In the genomic region with DNA sequence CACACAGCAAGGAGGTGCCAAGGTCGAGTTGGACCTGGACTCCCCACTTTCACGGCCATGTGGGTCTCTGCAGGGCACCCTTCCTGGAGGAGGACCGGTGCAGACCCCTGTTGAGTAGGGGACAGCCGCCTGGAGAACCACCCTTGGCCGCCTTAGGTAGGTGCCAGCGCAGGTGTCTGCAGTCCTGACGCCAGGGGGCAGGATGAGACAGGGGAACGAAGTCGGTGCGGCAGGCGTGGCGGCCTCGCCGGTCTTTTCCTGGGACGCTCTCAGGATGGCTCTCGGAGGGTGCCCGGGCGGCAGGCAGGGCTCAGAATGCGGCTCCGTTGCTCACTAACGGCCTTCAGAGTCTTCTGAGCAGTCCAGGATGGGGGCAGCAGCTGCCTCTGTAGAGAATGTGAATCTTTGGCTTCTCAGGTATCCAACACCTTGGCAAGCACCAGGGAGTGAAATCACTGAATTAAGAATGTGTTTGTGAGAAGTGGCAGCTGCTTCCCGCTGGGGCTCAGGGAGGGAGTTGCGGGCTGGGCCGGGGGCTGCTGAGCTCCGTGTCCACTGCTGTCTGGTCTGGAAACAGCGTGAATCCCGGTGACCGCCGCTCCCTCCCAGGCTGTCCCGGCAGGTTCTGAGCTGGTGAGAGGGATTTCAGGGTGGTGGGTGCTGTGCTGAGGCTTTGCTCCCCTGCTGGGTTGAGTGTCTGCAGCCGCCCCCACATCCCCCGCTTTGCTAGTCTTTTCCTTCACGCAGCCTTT, we compare ENCODE assay signal across 8 cellular contexts. TPM values are rescaled to one million over a fixed set of nuclear protein-coding genes. Genes with fewer than 3 reads are reported as not detected.
DNase-seq lines count a peak whose midpoint lies in the region; ATAC-seq lines count a peak whose summit lies in the region.

No MANE protein-coding gene starts in this region.

- H2BK12ac ChIP-seq in neuronal stem cell (ENCODE audit: low read length), result peak overlapping the region; percentile 69

- peak overlapping the region; percentile 91 for H2BK15ac ChIP-seq in neuronal stem cell (ENCODE audit: low read length)

- H2AFZ ChIP-seq in neuronal stem cell (ENCODE audit: low read length), result peak overlapping the region; percentile 42

- H4K91ac ChIP-seq in neuronal stem cell (ENCODE audit: low read depth, low read length, poor library complexity), result no peak overlapping the region

- H3K14ac ChIP-seq in neuronal stem cell (ENCODE audit: low read length), result no peak overlapping the region

- H3K4me3 ChIP-seq in NT2/D1 (ENCODE audit: insufficient read length, low read depth) (peak overlapping the region; percentile 11), neuronal stem cell (ENCODE audit: low read length in 2 of 2) (no peak overlapping the region)

- no peak overlapping the region for H3K23ac ChIP-seq in neuronal stem cell (ENCODE audit: low read depth, low read length, poor library complexity)

- no peak overlapping the region for H3K4me3 Mint-ChIP-seq in activated T-cell treated with anti-CD3 and anti-CD28 coated beads, Interleukin-2, amount 50 U/mL, for 24 hours

- peaks cover 17% of the 10 kb centered on the region for H3K4me1 ChIP-seq in NT2/D1 (ENCODE audit: insufficient read depth, insufficient read length)
- H3K4me1 ChIP-seq in neuronal stem cell (ENCODE audit: control insufficient read depth in 2 of 2, insufficient read depth in 1 of 2, low read depth in 1 of 2, low read length in 2 of 2), result peaks cover 9 to 23% of the 10 kb centered on the region in 2 donors

- peak overlapping the region; percentile 100 for H2AK5ac ChIP-seq in neuronal stem cell (ENCODE audit: low read depth, low read length)

- peak overlapping the region; percentile 65 for H3K18ac ChIP-seq in neuronal stem cell (ENCODE audit: low read length)

- H3K79me1 ChIP-seq in neuronal stem cell (ENCODE audit: low read depth, low read length), result peaks cover 3% of the 10 kb centered on the region

- no peak overlapping the region for H3K4me2 ChIP-seq in neuronal stem cell (ENCODE audit: insufficient read depth, low read length, poor library complexity, severe bottlenecking)

- DNase-seq in DMS53 (lab: John Stamatoyannopoulos, UW), result peak; percentile 94
- peak; percentile 73 for DNase-seq in NT2/D1 (ENCODE audit: low read depth, low spot score)
- DNase-seq in activated T-cell treated with anti-CD3 and anti-CD28 coated beads, Interleukin-2, amount 50 U/mL, for 24 hours, result peak; percentile 86
- DNase-seq in fibroblast of peridontal ligament (ENCODE audit: extremely low read depth), result peak; percentile 8
- DNase-seq in neuronal stem cell (ENCODE audit: low spot score), result peak; percentile 80
- peak; percentile 76 for DNase-seq in superior temporal gyrus (ENCODE audit: extremely low spot score)

- no peaks in the 10 kb centered on the region for H3K27me3 ChIP-seq in NT2/D1 (ENCODE audit: insufficient read depth, insufficient read length)
- peaks cover 0 to 15% (median 0%) of the 10 kb centered on the region in 3 experiments for H3K27me3 ChIP-seq in neuronal stem cell (ENCODE audit: control insufficient read depth in 3 of 3, insufficient read depth in 3 of 3, low read depth in 1 of 3, low read length in 3 of 3)

- no peak overlapping the region for H3K4ac ChIP-seq in neuronal stem cell (ENCODE audit: low read length)

- H3K27me3 Mint-ChIP-seq in activated T-cell treated with anti-CD3 and anti-CD28 coated beads, Interleukin-2, amount 50 U/mL, for 24 hours, result peaks cover 3% of the 10 kb centered on the region

- WGBS in neuronal stem cell (ENCODE audit: extremely low coverage in 2 of 2, insufficient read length in 2 of 2, insufficient replicate concordance in 1 of 2), 2 donors, result no CpG with 5 or more reads among the region's 33 CpGs

- no peak overlapping the region for H3K27ac ChIP-seq in neuronal stem cell (replicated peaks; ENCODE audit: low read length)

- H3K9me3 Mint-ChIP-seq in activated T-cell treated with anti-CD3 and anti-CD28 coated beads, Interleukin-2, amount 50 U/mL, for 24 hours, result no peaks in the 10 kb centered on the region

- no peak overlapping the region for H2BK5ac ChIP-seq in neuronal stem cell (ENCODE audit: low read length)

- H3K9me3 ChIP-seq in NT2/D1 (ENCODE audit: insufficient read depth, low read length) (no peaks in the 10 kb centered on the region), neuronal stem cell (replicated peaks in 1 of 2; ENCODE audit: control insufficient read depth in 2 of 2, insufficient read depth in 1 of 2, low read depth in 1 of 2, low read length in 2 of 2) (peaks cover 0 to 2% of the 10 kb centered on the region in 2 donors)

- no peak overlapping the region for H2BK120ac ChIP-seq in neuronal stem cell (ENCODE audit: low read depth, low read length)

- H3K9ac ChIP-seq in NT2/D1 (ENCODE audit: insufficient read length, low read depth) (peak overlapping the region; percentile 76), neuronal stem cell (ENCODE audit: low read depth, low read length, poor library complexity) (no peak overlapping the region)

- H3K36me3 Mint-ChIP-seq in activated T-cell treated with anti-CD3 and anti-CD28 coated beads, Interleukin-2, amount 50 U/mL, for 24 hours (ENCODE audit: low read depth), result no peaks in the 10 kb centered on the region

- H4K8ac ChIP-seq in neuronal stem cell (ENCODE audit: low read depth, low read length), result no peak overlapping the region

- peaks cover 10% of the 10 kb centered on the region for H3K4me1 Mint-ChIP-seq in activated T-cell treated with anti-CD3 and anti-CD28 coated beads, Interleukin-2, amount 50 U/mL, for 24 hours (ENCODE audit: low read depth)

- no peaks in the 10 kb centered on the region for H3K36me3 ChIP-seq in NT2/D1 (ENCODE audit: insufficient read depth, insufficient read length, low read length)
- no peaks in the 10 kb centered on the region for H3K36me3 ChIP-seq in neuronal stem cell (replicated peaks in 1 of 2; ENCODE audit: control insufficient read depth in 2 of 2, insufficient read depth in 2 of 2, low read length in 2 of 2)

- H3K27ac Mint-ChIP-seq in activated T-cell treated with anti-CD3 and anti-CD28 coated beads, Interleukin-2, amount 50 U/mL, for 24 hours, result no peak overlapping the region

- ATAC-seq in HG03521 (IDR thresholded peaks at IDR 0.05; ENCODE audit: unreplicated experiment), result peak; percentile 61
- ATAC-seq in GM21723 (IDR thresholded peaks at IDR 0.05; ENCODE audit: unreplicated experiment), result no peak

RNA-seq across cellular contexts. Expression of gene C1orf174, which starts 10.9 kb away (rescaled TPM):
- 30.3 TPM for polyA plus RNA-seq in neuronal stem cell (2013, experiment 1 of 2)
- 30.5 TPM for polyA plus RNA-seq in neuronal stem cell (2013, experiment 2 of 2)

RNA-seq across cellular contexts. Expression of gene DFFB, which starts 53.7 kb away (rescaled TPM):
- 6.6 TPM for polyA plus RNA-seq in neuronal stem cell (2013, experiment 1 of 2)
- polyA plus RNA-seq in neuronal stem cell (2013, experiment 2 of 2), result 7.4 TPM

RNA-seq across cellular contexts. Expression of gene CEP104, which starts 53.9 kb away (rescaled TPM):
- polyA plus RNA-seq in neuronal stem cell (2013, experiment 1 of 2), result 12.6 TPM
- 13.2 TPM for polyA plus RNA-seq in neuronal stem cell (2013, experiment 2 of 2)

Comparison
In these comparisons a context has a peak if more than half of its experiments do, and no peak if none do; other contexts are left out.
1. DNase-seq: peak in every context shown above with its lines; median percentile 94 in DMS53; 86 in activated T-cell treated with anti-CD3 and anti-CD28 coated beads, Interleukin-2, amount 50 U/mL, for 24 hours; 80 in neuronal stem cell; 76 in superior temporal gyrus; 73 in NT2/D1; 8 in fibroblast of peridontal ligament.